In genomic region chr17:13073013-13073412, GRCh38 we compare ENCODE assay signal across 28 cellular contexts.
"Had no signal": no experiment of that assay in that cellular context is flagged by ENCODE, and none has a peak within 500 bp of the region (broad histone marks: within the 10 kb centered on the region; RNA-seq: fewer than 3 reads in every experiment).

No MANE protein-coding gene starts in this region.

- H2AFZ ChIP-seq: hepatocyte, parathyroid adenoma had no signal

- H3K9me3 ChIP-seq: gastrocnemius medialis, psoas muscle, right atrium auricular region, testis, transverse colon had no signal

- H3K4me3 Mint-ChIP-seq: activated T-cell treated with anti-CD3 and anti-CD28 coated beads, Interleukin-2, amount 50 U/mL, for 72 hours; central memory CD8-positive, alpha-beta T cell; naive thymus-derived CD4-positive, alpha-beta T cell; stimulated activated naive B cell treated with anti-CD40 and anti-IgM and Interleukin-4, amounts not matched to agents 10 μg/mL and 1 μg/mL and 100 μg/mL, for 72 hours had no signal

- H3K4me1 ChIP-seq: gastrocnemius medialis, parathyroid adenoma, psoas muscle, right atrium auricular region, testis, transverse colon had no signal

- H3K9me3 Mint-ChIP-seq: activated naive CD4-positive, alpha-beta T cell treated with anti-CD3 and anti-CD28 coated beads, Interleukin-2, amount 50 U/mL, for 72 hours; activated T-cell treated with anti-CD3 and anti-CD28 coated beads, Interleukin-2, amount 50 U/mL, for 72 hours; central memory CD8-positive, alpha-beta T cell had no signal

- H3K4me1 Mint-ChIP-seq: central memory CD8-positive, alpha-beta T cell; naive thymus-derived CD4-positive, alpha-beta T cell; stimulated activated naive B cell treated with anti-CD40 and anti-IgM and Interleukin-4, amounts not matched to agents 10 μg/mL and 1 μg/mL and 100 μg/mL, for 72 hours had no signal

- H3K27me3 Mint-ChIP-seq: stimulated activated naive B cell treated with anti-CD40 and anti-IgM and Interleukin-4, amounts not matched to agents 10 μg/mL and 1 μg/mL and 100 μg/mL, for 72 hours had no signal

- H3K36me3 Mint-ChIP-seq: activated naive CD4-positive, alpha-beta T cell treated with anti-CD3 and anti-CD28 coated beads, Interleukin-2, amount 50 U/mL, for 72 hours; naive thymus-derived CD4-positive, alpha-beta T cell; stimulated activated naive B cell treated with anti-CD40 and anti-IgM and Interleukin-4, amounts not matched to agents 10 μg/mL and 1 μg/mL and 100 μg/mL, for 72 hours had no signal

- H3K27ac Mint-ChIP-seq: activated naive CD4-positive, alpha-beta T cell treated with anti-CD3 and anti-CD28 coated beads, Interleukin-2, amount 50 U/mL, for 72 hours; activated T-cell treated with anti-CD3 and anti-CD28 coated beads, Interleukin-2, amount 50 U/mL, for 72 hours; naive thymus-derived CD4-positive, alpha-beta T cell; stimulated activated naive B cell treated with anti-CD40 and anti-IgM and Interleukin-4, amounts not matched to agents 10 μg/mL and 1 μg/mL and 100 μg/mL, for 72 hours had no signal

- DNase-seq: activated CD4-positive, alpha-beta T cell treated with anti-CD3 and anti-CD28 coated beads for 4 hours; activated CD4-positive, alpha-beta T cell treated with anti-CD3 and anti-CD28 coated beads, Interleukin-2, amount 50 U/mL, for 4 hours; activated naive CD4-positive, alpha-beta T cell; activated T-cell treated with anti-CD3 and anti-CD28 coated beads for 4 hours; activated T-cell treated with anti-CD3 and anti-CD28 coated beads, Interleukin-2, amount 50 U/mL, for 72 hours; dermis blood vessel endothelial cell; effector CD4-positive, alpha-beta T cell; gastrocnemius medialis; islet precursor cell; left ventricle myocardium superior; mammary epithelial cell; midbrain; naive thymus-derived CD4-positive, alpha-beta T cell; psoas muscle; stimulated activated CD4-positive, alpha-beta T cell treated with anti-CD3 and anti-CD28 coated beads, Interleukin-1b, Interleukin-23, amount 100 ng/mL, for 48 hours; stimulated activated CD4-positive, alpha-beta T cell treated with anti-CD3 and anti-CD28 coated beads, Interleukin-4, amount 100 ng/mL, for 4 hours; stimulated activated CD8-positive, alpha-beta memory T cell treated with anti-CD3 and anti-CD28 coated beads, Interleukin-4, amount 100 ng/mL, for 48 hours; stimulated activated naive B cell treated with anti-CD40 and anti-IgM and Interleukin-4, amounts not matched to agents 10 μg/mL and 1 μg/mL and 100 μg/mL, for 72 hours; T-helper 1 cell; testis; transverse colon had no signal

- H3K36me3 ChIP-seq: gastrocnemius medialis, right atrium auricular region, transverse colon had no signal

- H3K27me3 ChIP-seq: gastrocnemius medialis, hepatocyte, right atrium auricular region, testis, transverse colon had no signal

- H3K4me2 ChIP-seq: hepatocyte, smooth muscle cell had no signal

- H3K9ac ChIP-seq: parathyroid adenoma had no signal

- H3K27ac ChIP-seq: gastrocnemius medialis, hepatocyte, parathyroid adenoma, psoas muscle, testis, transverse colon, VCaP had no signal

- H3K4me3 ChIP-seq: gastrocnemius medialis, hepatocyte, psoas muscle, right atrium auricular region, smooth muscle cell, testis, transverse colon had no signal

- ATAC-seq: activated naive CD4-positive, alpha-beta T cell treated with anti-CD3 and anti-CD28 coated beads, Interleukin-2, amount 50 U/mL, for 72 hours; activated T-cell treated with anti-CD3 and anti-CD28 coated beads, Interleukin-2, amount 50 U/mL, for 72 hours; gastrocnemius medialis; left ventricle myocardium superior; naive thymus-derived CD4-positive, alpha-beta T cell; psoas muscle; stimulated activated naive B cell treated with anti-CD40 and anti-IgM and Interleukin-4, amounts not matched to agents 10 μg/mL and 1 μg/mL and 100 μg/mL, for 72 hours had no signal

- H3K79me2 ChIP-seq: hepatocyte, parathyroid adenoma had no signal
